Comparison of ENCODE assay signal across 11 cellular contexts in genomic region chr12:16174282-16174681, GRCh38.
"Had no signal": no experiment of that assay in that cellular context is flagged by ENCODE, and none has a peak within 500 bp of the region (broad histone marks: within the 10 kb centered on the region; RNA-seq: fewer than 3 reads in every experiment).

No MANE protein-coding gene starts in this region.

- H3K4me2 ChIP-seq: GM23338 had no signal

- FAIRE-seq: H1, H54 had no signal

- DNase-seq: GM23248, GOT3, H7, H9, HCEC 1CT, HFFc6 had no signal

- H3K4me1 ChIP-seq: HAP-1 had no signal

- H3K9me3 ChIP-seq: HAP-1 had no signal

- H3K9ac ChIP-seq: GM23248 had no signal

- ATAC-seq: GM23338, HCT116 had no signal

- H2AFZ ChIP-seq: GM23248, GM23338 had no signal

- H3K4me3 ChIP-seq: GM23248, GM23338, HAP-1 had no signal

- H3K36me3 ChIP-seq: HAP-1 had no signal

- H3K27ac ChIP-seq: GM23248 had no signal
